In genomic region chr4:76601791-76602190, GRCh38 we compare ENCODE assay signal across 1 cellular context.
A peak's percentile ranks its signal among the peaks of the same experiment; 100 is the strongest.
TF ChIP-seq lines count a peak whose summit lies in the region.

No MANE protein-coding gene starts in this region.

TF ChIP-seq in K562, 482 proteins besides CTCF, POLR2A, EP300 and RAD21 (continued from another document and continues in another):
- TF ChIP-seq, protein P1, sequence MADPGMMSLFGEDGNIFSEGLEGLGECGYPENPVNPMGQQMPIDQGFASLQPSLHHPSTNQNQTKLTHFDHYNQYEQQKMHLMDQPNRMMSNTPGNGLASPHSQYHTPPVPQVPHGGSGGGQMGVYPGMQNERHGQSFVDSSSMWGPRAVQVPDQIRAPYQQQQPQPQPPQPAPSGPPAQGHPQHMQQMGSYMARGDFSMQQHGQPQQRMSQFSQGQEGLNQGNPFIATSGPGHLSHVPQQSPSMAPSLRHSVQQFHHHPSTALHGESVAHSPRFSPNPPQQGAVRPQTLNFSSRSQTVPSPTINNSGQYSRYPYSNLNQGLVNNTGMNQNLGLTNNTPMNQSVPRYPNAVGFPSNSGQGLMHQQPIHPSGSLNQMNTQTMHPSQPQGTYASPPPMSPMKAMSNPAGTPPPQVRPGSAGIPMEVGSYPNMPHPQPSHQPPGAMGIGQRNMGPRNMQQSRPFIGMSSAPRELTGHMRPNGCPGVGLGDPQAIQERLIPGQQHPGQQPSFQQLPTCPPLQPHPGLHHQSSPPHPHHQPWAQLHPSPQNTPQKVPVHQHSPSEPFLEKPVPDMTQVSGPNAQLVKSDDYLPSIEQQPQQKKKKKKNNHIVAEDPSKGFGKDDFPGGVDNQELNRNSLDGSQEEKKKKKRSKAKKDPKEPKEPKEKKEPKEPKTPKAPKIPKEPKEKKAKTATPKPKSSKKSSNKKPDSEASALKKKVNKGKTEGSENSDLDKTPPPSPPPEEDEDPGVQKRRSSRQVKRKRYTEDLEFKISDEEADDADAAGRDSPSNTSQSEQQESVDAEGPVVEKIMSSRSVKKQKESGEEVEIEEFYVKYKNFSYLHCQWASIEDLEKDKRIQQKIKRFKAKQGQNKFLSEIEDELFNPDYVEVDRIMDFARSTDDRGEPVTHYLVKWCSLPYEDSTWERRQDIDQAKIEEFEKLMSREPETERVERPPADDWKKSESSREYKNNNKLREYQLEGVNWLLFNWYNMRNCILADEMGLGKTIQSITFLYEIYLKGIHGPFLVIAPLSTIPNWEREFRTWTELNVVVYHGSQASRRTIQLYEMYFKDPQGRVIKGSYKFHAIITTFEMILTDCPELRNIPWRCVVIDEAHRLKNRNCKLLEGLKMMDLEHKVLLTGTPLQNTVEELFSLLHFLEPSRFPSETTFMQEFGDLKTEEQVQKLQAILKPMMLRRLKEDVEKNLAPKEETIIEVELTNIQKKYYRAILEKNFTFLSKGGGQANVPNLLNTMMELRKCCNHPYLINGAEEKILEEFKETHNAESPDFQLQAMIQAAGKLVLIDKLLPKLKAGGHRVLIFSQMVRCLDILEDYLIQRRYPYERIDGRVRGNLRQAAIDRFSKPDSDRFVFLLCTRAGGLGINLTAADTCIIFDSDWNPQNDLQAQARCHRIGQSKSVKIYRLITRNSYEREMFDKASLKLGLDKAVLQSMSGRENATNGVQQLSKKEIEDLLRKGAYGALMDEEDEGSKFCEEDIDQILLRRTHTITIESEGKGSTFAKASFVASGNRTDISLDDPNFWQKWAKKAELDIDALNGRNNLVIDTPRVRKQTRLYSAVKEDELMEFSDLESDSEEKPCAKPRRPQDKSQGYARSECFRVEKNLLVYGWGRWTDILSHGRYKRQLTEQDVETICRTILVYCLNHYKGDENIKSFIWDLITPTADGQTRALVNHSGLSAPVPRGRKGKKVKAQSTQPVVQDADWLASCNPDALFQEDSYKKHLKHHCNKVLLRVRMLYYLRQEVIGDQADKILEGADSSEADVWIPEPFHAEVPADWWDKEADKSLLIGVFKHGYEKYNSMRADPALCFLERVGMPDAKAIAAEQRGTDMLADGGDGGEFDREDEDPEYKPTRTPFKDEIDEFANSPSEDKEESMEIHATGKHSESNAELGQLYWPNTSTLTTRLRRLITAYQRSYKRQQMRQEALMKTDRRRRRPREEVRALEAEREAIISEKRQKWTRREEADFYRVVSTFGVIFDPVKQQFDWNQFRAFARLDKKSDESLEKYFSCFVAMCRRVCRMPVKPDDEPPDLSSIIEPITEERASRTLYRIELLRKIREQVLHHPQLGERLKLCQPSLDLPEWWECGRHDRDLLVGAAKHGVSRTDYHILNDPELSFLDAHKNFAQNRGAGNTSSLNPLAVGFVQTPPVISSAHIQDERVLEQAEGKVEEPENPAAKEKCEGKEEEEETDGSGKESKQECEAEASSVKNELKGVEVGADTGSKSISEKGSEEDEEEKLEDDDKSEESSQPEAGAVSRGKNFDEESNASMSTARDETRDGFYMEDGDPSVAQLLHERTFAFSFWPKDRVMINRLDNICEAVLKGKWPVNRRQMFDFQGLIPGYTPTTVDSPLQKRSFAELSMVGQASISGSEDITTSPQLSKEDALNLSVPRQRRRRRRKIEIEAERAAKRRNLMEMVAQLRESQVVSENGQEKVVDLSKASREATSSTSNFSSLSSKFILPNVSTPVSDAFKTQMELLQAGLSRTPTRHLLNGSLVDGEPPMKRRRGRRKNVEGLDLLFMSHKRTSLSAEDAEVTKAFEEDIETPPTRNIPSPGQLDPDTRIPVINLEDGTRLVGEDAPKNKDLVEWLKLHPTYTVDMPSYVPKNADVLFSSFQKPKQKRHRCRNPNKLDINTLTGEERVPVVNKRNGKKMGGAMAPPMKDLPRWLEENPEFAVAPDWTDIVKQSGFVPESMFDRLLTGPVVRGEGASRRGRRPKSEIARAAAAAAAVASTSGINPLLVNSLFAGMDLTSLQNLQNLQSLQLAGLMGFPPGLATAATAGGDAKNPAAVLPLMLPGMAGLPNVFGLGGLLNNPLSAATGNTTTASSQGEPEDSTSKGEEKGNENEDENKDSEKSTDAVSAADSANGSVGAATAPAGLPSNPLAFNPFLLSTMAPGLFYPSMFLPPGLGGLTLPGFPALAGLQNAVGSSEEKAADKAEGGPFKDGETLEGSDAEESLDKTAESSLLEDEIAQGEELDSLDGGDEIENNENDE (IDR thresholded peaks at IDR 0.05; ENCODE audit: low read depth, low read length): no peak
- TF ChIP-seq ELF1 (tag; IDR thresholded peaks at IDR 0.05) (no peak), PTRF (tag; IDR thresholded peaks at IDR 0.05) (no peak), HMGN3 (IDR thresholded peaks at IDR 0.05; ENCODE audit: borderline replicate concordance, extremely low read depth, insufficient read length, low read depth, low read length) (no peak), SP1 (CRISPR knock-in tag; IDR thresholded peaks at IDR 0.05) (no peak), NFYB (IDR thresholded peaks at IDR 0.05; ENCODE audit: extremely low read depth, insufficient read length) (no peak), ZEB2 (IDR thresholded peaks at IDR 0.05) (peak; percentile 56; the same call in 1 of the 2 replicates), FOXM1 (IDR thresholded peaks at IDR 0.05; ENCODE audit: low read depth) (peak; percentile 44; the same call in 1 of the 2 replicates), FOXM1 (CRISPR knock-in tag; IDR thresholded peaks at IDR 0.05; ENCODE audit: low read depth) (no peak), NFATC3 (IDR thresholded peaks at IDR 0.05) (no peak), E2F5 (CRISPR knock-in tag; IDR thresholded peaks at IDR 0.05) (no peak), BRF2 (IDR thresholded peaks at IDR 0.05; ENCODE audit: borderline replicate concordance, insufficient read depth, insufficient read length) (no peak), HDGF (IDR thresholded peaks at IDR 0.05) (no peak), TEAD1 (CRISPR knock-in tag; IDR thresholded peaks at IDR 0.05) (no peak), SREBF2 (CRISPR knock-in tag; IDR thresholded peaks at IDR 0.05) (no peak), ZNF12 (CRISPR knock-in tag; IDR thresholded peaks at IDR 0.05) (no peak), HNRNPK (IDR thresholded peaks at IDR 0.05; ENCODE audit: low read depth, low read length, poor library complexity, severe bottlenecking) (no peak), ZNF124 (CRISPR knock-in tag; IDR thresholded peaks at IDR 0.05) (no peak), ZNF324 (CRISPR knock-in tag; IDR thresholded peaks at IDR 0.05) (no peak), GATA2 (CRISPR knock-in tag; IDR thresholded peaks at IDR 0.05) (peak; percentile 33; the same call in 1 of the 2 replicates), UBTF (IDR thresholded peaks at IDR 0.05; ENCODE audit: borderline replicate concordance in 1 of 2, low read depth in 2 of 2, low read length in 2 of 2) (no peak), THAP7 (CRISPR knock-in tag; IDR thresholded peaks at IDR 0.05) (no peak), RAD51 (IDR thresholded peaks at IDR 0.05; ENCODE audit: borderline replicate concordance, low read depth) (no peak), NCOA6 (IDR thresholded peaks at IDR 0.05) (no peak), TAL1 (IDR thresholded peaks at IDR 0.05) (peak; percentile 91), ELK1 (CRISPR knock-in tag; IDR thresholded peaks at IDR 0.05) (no peak), HNRNPL (IDR thresholded peaks at IDR 0.05; ENCODE audit: low read depth, low read length) (no peak), ID3 (CRISPR knock-in tag; IDR thresholded peaks at IDR 0.05) (no peak), ID3 (tag; IDR thresholded peaks at IDR 0.05) (no peak), CHD4 (IDR thresholded peaks at IDR 0.05; ENCODE audit: insufficient read depth, insufficient replicate concordance, low read depth, low read length, poor library complexity, severe bottlenecking) (no peak), CBX8 (IDR thresholded peaks at IDR 0.05; ENCODE audit: borderline replicate concordance, extremely low read depth, low read depth, low read length, poor library complexity, severe bottlenecking) (no peak), DNMT1 (IDR thresholded peaks at IDR 0.05) (no peak), RBBP5 (IDR thresholded peaks at IDR 0.05; ENCODE audit: borderline replicate concordance, insufficient read depth, low read length, poor library complexity, severe bottlenecking) (no peak), PHF20 (IDR thresholded peaks at IDR 0.05; ENCODE audit: partially characterized antibody) (no peak), TCFL5 (CRISPR knock-in tag; conservative IDR thresholded peaks at IDR 0.05) (no peak), HES1 (IDR thresholded peaks at IDR 0.05; ENCODE audit: low read depth) (peak; percentile 45; the same call in 1 of the 2 replicates), PML (IDR thresholded peaks at IDR 0.05; ENCODE audit: low read length) (0 out of 2 replicates have a peak, but pooled peaks have one; percentile 21), PTTG1 (tag; IDR thresholded peaks at IDR 0.05; ENCODE audit: low read depth) (no peak), HLTF (IDR thresholded peaks at IDR 0.05) (no peak), REST (CRISPR knock-in tag; IDR thresholded peaks at IDR 0.05; ENCODE audit: low read depth) (no peak), HDAC1 (IDR thresholded peaks at IDR 0.05) (no peak), SRSF3 (IDR thresholded peaks at IDR 0.05; ENCODE audit: insufficient read depth, low read length) (no peak)
